Comparison of ENCODE assay signal across 24 cellular contexts in genomic region chr19:45163156-45163555, GRCh38. TPM values are rescaled to one million over a fixed set of nuclear protein-coding genes. Genes with fewer than 3 reads are reported as not detected.
"Had no signal": no experiment of that assay in that cellular context is flagged by ENCODE, and none has a peak within 500 bp of the region (broad histone marks: within the 10 kb centered on the region; RNA-seq: fewer than 3 reads in every experiment).

No MANE protein-coding gene starts in this region.

- H3K36me3 ChIP-seq: adrenal gland, esophagus muscularis mucosa, heart right ventricle, neutrophil, sigmoid colon, spleen, thyroid gland had no signal

- DNase-seq: activated CD4-positive, alpha-beta T cell treated with anti-CD3 and anti-CD28 coated beads, Interleukin-2, amount 10 ng/mL, durations not matched to agents 7 days and 5 days; activated CD8-positive, alpha-beta memory T cell treated with anti-CD3 and anti-CD28 coated beads, Interleukin-2, amount 50 U/mL, for 4 hours; activated CD8-positive, alpha-beta T cell treated with anti-CD3 and anti-CD28 coated beads, Interleukin-2, amount 10 ng/mL, durations not matched to agents 7 days and 5 days; activated effector memory CD4-positive, alpha-beta T cell treated with anti-CD3 and anti-CD28 coated beads, Interleukin-2, amount 50 U/mL, for 16 hours; activated naive CD4-positive, alpha-beta T cell treated with anti-CD3 and anti-CD28 coated beads, Interleukin-2, amount 50 U/mL, for 16 hours; activated T-cell treated with anti-CD3 and anti-CD28 coated beads, Interleukin-2, amount 50 U/mL, for 48 hours; adrenal gland; effector CD4-positive, alpha-beta T cell; heart right ventricle; immature natural killer cell; naive thymus-derived CD8-positive, alpha-beta T cell; sigmoid colon; spleen; stimulated activated CD4-positive, alpha-beta T cell treated with anti-CD3 and anti-CD28 coated beads, Interleukin-4, amount 100 ng/mL, for 4 hours; stimulated activated naive CD4-positive, alpha-beta T cell; T-helper 1 cell; T1000; thyroid gland had no signal

- H3K4me3 ChIP-seq: adrenal gland, esophagus muscularis mucosa, heart right ventricle, sigmoid colon, spleen, thyroid gland had no signal

- H3K4me1 ChIP-seq: adrenal gland had no signal

- H3K27ac ChIP-seq: adrenal gland, esophagus muscularis mucosa, heart right ventricle, neutrophil, sigmoid colon, spleen, thyroid gland had no signal

- ATAC-seq: activated CD8-positive, alpha-beta T cell treated with anti-CD3 and anti-CD28 coated beads, Interleukin-2, amount 10 ng/mL, durations not matched to agents 7 days and 5 days; heart right ventricle; naive thymus-derived CD8-positive, alpha-beta T cell had no signal

- H3K27me3 ChIP-seq: thyroid gland had no signal

- FAIRE-seq: astrocyte, bronchial epithelial cell had no signal

- H3K9me3 ChIP-seq: adrenal gland, esophagus muscularis mucosa, heart right ventricle, neutrophil, sigmoid colon, spleen, thyroid gland had no signal

RNA-seq across cellular contexts. Expression of gene NKPD1, which starts 2.4 kb away (rescaled TPM):
- total RNA-seq: astrocyte, liver, mesenteric fat pad had no signal
- polyA plus RNA-seq: liver had no signal
